ENCODE assay signal across 12 cellular contexts in the genomic region with DNA sequence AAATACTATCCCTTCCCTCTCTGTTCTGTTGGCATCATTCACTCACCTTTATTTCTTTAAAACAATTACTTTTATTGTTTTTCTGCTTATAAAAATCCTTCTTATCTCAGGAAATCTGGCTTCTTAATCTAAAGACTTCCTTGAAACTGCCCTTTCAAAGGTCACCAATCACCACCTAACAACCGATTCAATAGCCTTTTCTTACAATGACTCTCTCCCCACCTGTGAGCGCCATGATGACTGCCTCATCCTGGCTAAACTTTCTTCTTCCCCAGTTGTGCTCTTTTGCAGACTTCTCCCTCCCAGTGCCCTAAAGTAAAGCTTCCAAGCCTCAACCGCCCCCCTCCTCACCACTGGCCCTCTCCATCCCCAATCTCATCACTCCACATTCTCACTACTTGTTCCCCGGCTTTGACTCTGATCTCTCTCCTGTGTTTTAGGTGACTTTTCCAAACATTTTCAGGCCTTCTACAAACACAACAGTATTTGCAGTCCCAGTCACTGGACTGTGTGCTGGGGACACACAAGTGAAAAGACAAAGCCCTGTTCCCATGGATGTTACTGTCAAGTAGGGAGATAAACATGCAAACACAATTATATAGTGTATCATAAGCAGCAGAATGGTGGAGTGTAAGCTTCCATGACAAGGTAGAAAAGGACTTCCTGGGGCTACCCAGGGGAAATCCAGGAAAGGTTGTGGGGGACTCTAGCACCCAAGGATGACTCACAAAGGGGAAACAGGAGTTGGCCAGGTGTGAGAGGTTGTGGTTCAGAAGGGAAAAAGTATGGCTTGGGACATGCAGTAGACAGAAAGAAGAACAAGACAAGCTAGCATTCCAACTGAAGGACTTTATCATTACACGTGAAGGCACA. TPM values are rescaled to one million over a fixed set of nuclear protein-coding genes. Genes with fewer than 3 reads are reported as not detected.
DNase-seq lines count a peak whose midpoint lies in the region; ATAC-seq and TF ChIP-seq lines count a peak whose summit lies in the region.
"Had no signal": no experiment of that assay in that cellular context is flagged by ENCODE, and none has a peak within 500 bp of the region (broad histone marks: within the 10 kb centered on the region; RNA-seq: fewer than 3 reads in every experiment).

No MANE protein-coding gene starts in this region.

- H3K9me3 ChIP-seq in left ventricle myocardium inferior (replicated peaks), result no peaks in the 10 kb centered on the region
- no peaks in the 10 kb centered on the region for H3K9me3 ChIP-seq in iPS-20b (ENCODE audit: insufficient read depth, low read depth, low read length)
- H3K9me3 ChIP-seq in thyroid gland, result no peaks in the 10 kb centered on the region
- H3K9me3 ChIP-seq: tibial nerve had no signal

- H3K27me3 ChIP-seq in left ventricle myocardium inferior (ENCODE audit: low read depth) (no peaks in the 10 kb centered on the region), iPS-20b (ENCODE audit: insufficient read depth, low read length) (no peaks in the 10 kb centered on the region), thyroid gland (no peaks in the 10 kb centered on the region)
- H3K27me3 ChIP-seq: tibial nerve had no signal

- H3K9ac ChIP-seq in iPS-20b (ENCODE audit: low read depth, low read length), result peak overlapping the region; percentile 75; the same call in 1 of the 2 replicates

- no peak for ATAC-seq in Right ventricle myocardium superior (ENCODE audit: poor library complexity)
- ATAC-seq: activated CD8-positive, alpha-beta T cell treated with anti-CD3 and anti-CD28 coated beads, Interleukin-2, amount 10 ng/mL, durations not matched to agents 7 days and 5 days had no signal

- H3K36me3 ChIP-seq in left ventricle myocardium inferior, result no peaks in the 10 kb centered on the region
- peaks cover 6% of the 10 kb centered on the region; the same call in 1 of the 2 replicates for H3K36me3 ChIP-seq in iPS-20b (ENCODE audit: insufficient read depth, low read depth, low read length)
- H3K36me3 ChIP-seq in thyroid gland, result no peaks in the 10 kb centered on the region
- H3K36me3 ChIP-seq: tibial nerve had no signal

- 87% methylated on average over 5 of the region's 5 CpGs for WGBS in thyroid gland, 2 donors

- H3K4me1 ChIP-seq in left ventricle myocardium inferior (peaks cover 62% of the 10 kb centered on the region), iPS-20b (ENCODE audit: insufficient read depth, low read length) (peaks cover 42% of the 10 kb centered on the region), thyroid gland (peaks cover 19% of the 10 kb centered on the region in 2 donors)

- no peak for TF ChIP-seq POLR2A in thyroid gland (IDR thresholded peaks at IDR 0.05)

- no peak for DNase-seq in left ventricle myocardium inferior
- no peak for DNase-seq in Right ventricle myocardium superior
- DNase-seq in SW480 (ENCODE audit: low spot score), result peak; percentile 29
- DNase-seq in thyroid gland, result no peak
- DNase-seq in cerebellar cortex (ENCODE audit: low spot score), result no peak
- no peak for DNase-seq in hypothalamus (lab: John Stamatoyannopoulos, UW)
- no peak for DNase-seq in cerebellum (ENCODE audit: low spot score)
- DNase-seq: activated CD8-positive, alpha-beta T cell treated with anti-CD3 and anti-CD28 coated beads, Interleukin-2, amount 10 ng/mL, durations not matched to agents 7 days and 5 days; HFFc6; NCI-H1694 had no signal

- H3K4me3 ChIP-seq in left ventricle myocardium inferior, result no peak overlapping the region
- H3K4me3 ChIP-seq in iPS-20b (ENCODE audit: low read length), result peak overlapping the region; percentile 62; the same call in 1 of the 2 replicates
- H3K4me3 ChIP-seq in thyroid gland (replicated peaks in 1 of 3), result no peak overlapping the region
- H3K4me3 ChIP-seq: tibial nerve had no signal

- H3K27ac ChIP-seq in left ventricle myocardium inferior (replicated peaks) (peak overlapping the region; percentile 67), iPS-20b (ENCODE audit: low read length) (peak overlapping the region; percentile 86), thyroid gland (peak overlapping the region in 2 of 3 donors; percentile 18 to 57)
- H3K27ac ChIP-seq: tibial nerve had no signal

- TF ChIP-seq CTCF in left ventricle myocardium inferior (IDR thresholded peaks at IDR 0.05; ENCODE audit: borderline replicate concordance) (no peak), thyroid gland (IDR thresholded peaks at IDR 0.05) (no peak)

- intact Hi-C loops in left ventricle myocardium inferior (cut with micrococcal nuclease) (no loop called here), Right ventricle myocardium superior (cut with DNase I) (no loop called here), thyroid gland (cut with DNase I) (no loop called here)

RNA-seq across cellular contexts. Expression of a gene that starts 12.8 kb away (rescaled TPM):
- total RNA-seq in left ventricle myocardium inferior (44.7 TPM), Right ventricle myocardium superior (44.2 TPM), thyroid gland (10 to 100 TPM in 2 of 4 donors, 1 to 10 TPM in 2; 5.0 to 13.9 (median 8.6) TPM), cerebellum (51.8 TPM)
